Comparison of ENCODE assay signal across 33 cellular contexts in genomic region chr4:128247906-128248305, GRCh38.
"Had no signal": no experiment of that assay in that cellular context is flagged by ENCODE, and none has a peak within 500 bp of the region (broad histone marks: within the 10 kb centered on the region; RNA-seq: fewer than 3 reads in every experiment).

No MANE protein-coding gene starts in this region.

- ATAC-seq: activated CD4-positive, alpha-beta T cell treated with anti-CD3 and anti-CD28 coated beads for 36 hours; activated CD4-positive, CD25-positive, alpha-beta regulatory T cell treated with anti-CD3 and anti-CD28 coated beads, Interleukin-2, amount 50 U/mL, for 24 hours; activated CD8-positive, alpha-beta memory T cell treated with anti-CD3 and anti-CD28 coated beads, Interleukin-2, amount 10 ng/mL, durations not matched to agents 7 days and 5 days; activated CD8-positive, alpha-beta T cell treated with anti-CD3 and anti-CD28 coated beads, Interleukin-2, amount 10 ng/mL, durations not matched to agents 7 days and 5 days; activated naive CD8-positive, alpha-beta T cell treated with anti-CD3 and anti-CD28 coated beads, Interleukin-2, amount 50 U/mL, for 24 hours; WTC11 had no signal

- H3K27ac ChIP-seq: ascending aorta, cardiac muscle cell, WERI-Rb-1 had no signal

- H3K4me3 ChIP-seq: ascending aorta, cardiac muscle cell had no signal

- FAIRE-seq: bronchial epithelial cell, TTC549 had no signal

- H3K9me3 ChIP-seq: ascending aorta had no signal

- H3K36me3 ChIP-seq: ascending aorta, cardiac muscle cell, WERI-Rb-1 had no signal

- DNase-seq: activated CD4-positive, alpha-beta memory T cell treated with anti-CD3 and anti-CD28 coated beads, Interleukin-2, amount 10 ng/mL, durations not matched to agents 7 days and 5 days; activated CD4-positive, alpha-beta T cell treated with anti-CD3 and anti-CD28 coated beads for 1 hour; activated CD4-positive, alpha-beta T cell treated with anti-CD3 and anti-CD28 coated beads for 36 hours; activated CD4-positive, alpha-beta T cell treated with anti-CD3 and anti-CD28 coated beads for 48 hours; activated CD4-positive, alpha-beta T cell treated with anti-CD3 and anti-CD28 coated beads, Interleukin-2, amount 10 ng/mL, durations not matched to agents 7 days and 5 days; activated CD4-positive, alpha-beta T cell treated with anti-CD3 and anti-CD28 coated beads, Interleukin-2, amount 50 U/mL, for 48 hours; activated CD4-positive, CD25-positive, alpha-beta regulatory T cell; activated CD8-positive, alpha-beta memory T cell treated with anti-CD3 and anti-CD28 coated beads for 24 hours; activated CD8-positive, alpha-beta memory T cell treated with anti-CD3 and anti-CD28 coated beads, Interleukin-2, amount 10 ng/mL, durations not matched to agents 7 days and 5 days; activated CD8-positive, alpha-beta memory T cell treated with anti-CD3 and anti-CD28 coated beads, Interleukin-2, amount 50 U/mL, for 48 hours; activated CD8-positive, alpha-beta T cell treated with anti-CD3 and anti-CD28 coated beads, Interleukin-2, amount 10 ng/mL, durations not matched to agents 7 days and 5 days; activated effector memory CD4-positive, alpha-beta T cell treated with Interleukin-2 at 50 U/mL for 16 hours; activated gamma-delta T cell; activated naive CD4-positive, alpha-beta T cell treated with anti-CD3 and anti-CD28 coated beads, Interleukin-2, amount 10 ng/mL, durations not matched to agents 7 days and 5 days; activated naive CD4-positive, alpha-beta T cell treated with Interleukin-2 at 50 U/mL for 16 hours; activated naive CD8-positive, alpha-beta T cell treated with anti-CD3 and anti-CD28 coated beads, Interleukin-2, amount 10 ng/mL, durations not matched to agents 7 days and 5 days; activated naive CD8-positive, alpha-beta T cell treated with anti-CD3 and anti-CD28 coated beads, Interleukin-2, amount 50 U/mL, for 24 hours; activated T-cell treated with anti-CD3 and anti-CD28 coated beads, Interleukin-2, amount 50 U/mL, for 24 hours; activated T-cell treated with anti-CD3 and anti-CD28 coated beads, Interleukin-2, amount 50 U/mL, for 48 hours; amygdala; anterior cingulate cortex; caudate nucleus; cerebellar nuclear complex; T-helper 1 cell; T-helper 2 cell; T-helper 9 cell; WERI-Rb-1 had no signal

- H3K4me1 ChIP-seq: ascending aorta had no signal

- H3K27me3 ChIP-seq: ascending aorta, cardiac muscle cell had no signal
